In the genomic region with DNA sequence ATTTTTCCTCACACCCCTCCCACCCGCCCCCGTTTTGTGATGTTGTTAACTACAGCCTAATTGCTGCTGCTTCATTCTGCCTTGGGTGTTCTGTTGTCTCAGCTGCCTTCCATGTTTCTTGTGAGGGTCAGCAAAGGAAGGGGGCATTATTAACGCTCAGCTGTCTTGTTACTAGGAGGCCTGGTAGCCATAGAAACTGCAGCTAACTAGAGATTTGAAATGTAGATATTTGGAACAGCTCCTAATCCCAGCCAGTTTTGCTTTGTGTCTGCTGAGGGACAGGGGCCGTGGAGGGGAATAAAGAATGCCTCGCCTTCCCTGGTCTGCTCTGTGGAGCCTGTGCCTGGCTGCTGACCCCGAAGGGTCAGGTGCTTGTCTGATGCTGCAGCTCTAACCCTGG, we compare ENCODE assay signal across 15 cellular contexts. TPM values are rescaled to one million over a fixed set of nuclear protein-coding genes. Genes with fewer than 3 reads are reported as not detected.
DNase-seq lines count a peak whose midpoint lies in the region; ATAC-seq and TF ChIP-seq lines count a peak whose summit lies in the region.
"Had no signal": no experiment of that assay in that cellular context is flagged by ENCODE, and none has a peak within 500 bp of the region (broad histone marks: within the 10 kb centered on the region; RNA-seq: fewer than 3 reads in every experiment).

No MANE protein-coding gene starts in this region.

- H3K4me3 Mint-ChIP-seq in GM23338 = no peak overlapping the region
- no peak overlapping the region for H3K4me3 Mint-ChIP-seq in naive thymus-derived CD8-positive, alpha-beta T cell
- H3K4me3 Mint-ChIP-seq in activated CD4-positive, alpha-beta memory T cell treated with anti-CD3 and anti-CD28 coated beads for 36 hours = no peak overlapping the region
- H3K4me3 Mint-ChIP-seq: activated T-cell treated with anti-CD3 and anti-CD28 coated beads, Interleukin-2, amount 50 U/mL, for 72 hours had no signal

- no peak for DNase-seq in GM23338 (ENCODE audit: low spot score)
- peak; percentile 14 to 27 for DNase-seq in NCI-H1930 (lab: John Stamatoyannopoulos, UW)
- DNase-seq in adipocyte (ENCODE audit: low read depth) = peak; percentile 19
- DNase-seq in naive thymus-derived CD8-positive, alpha-beta T cell = no peak
- DNase-seq in psoas muscle = no peak
- DNase-seq in activated CD4-positive, alpha-beta memory T cell treated with anti-CD3 and anti-CD28 coated beads for 36 hours = no peak
- DNase-seq: activated CD4-positive, alpha-beta T cell treated with anti-CD3 and anti-CD28 coated beads, Interleukin-2, amount 50 U/mL, for 4 hours; activated T-cell treated with anti-CD3 and anti-CD28 coated beads, Interleukin-2, amount 50 U/mL, for 72 hours; aorta; esophagus squamous epithelium; kidney glomerular epithelial cell; NCI-H2107; stimulated activated CD4-positive, alpha-beta T cell treated with anti-CD3 and anti-CD28 coated beads, Interleukin-1b, Interleukin-23, amount 100 ng/mL, for 48 hours had no signal

- no peaks in the 10 kb centered on the region for H3K9me2 ChIP-seq in GM23338 (ENCODE audit: insufficient read depth)
- no peaks in the 10 kb centered on the region for H3K9me2 ChIP-seq in neural cell (ENCODE audit: insufficient read depth, low read length)

- H3K27ac ChIP-seq in GM23338 (ENCODE audit: low read depth) = peak overlapping the region; percentile 68; the same call in 1 of the 2 replicates
- peak overlapping the region; percentile 71 for H3K27ac ChIP-seq in neural cell (ENCODE audit: low read length)
- H3K27ac ChIP-seq in psoas muscle = no peak overlapping the region
- H3K27ac ChIP-seq: esophagus squamous epithelium had no signal

- H3K9me3 ChIP-seq in adipocyte (ENCODE audit: control insufficient read depth, low read length) (no peaks in the 10 kb centered on the region), neural cell (ENCODE audit: low read length) (no peaks in the 10 kb centered on the region), psoas muscle (no peaks in the 10 kb centered on the region)
- H3K9me3 ChIP-seq: esophagus squamous epithelium had no signal

- H3K4me3 ChIP-seq in GM23338 = no peak overlapping the region
- no peak overlapping the region for H3K4me3 ChIP-seq in adipocyte (ENCODE audit: low read length)
- H3K4me3 ChIP-seq in neural cell (ENCODE audit: low read length) = peak overlapping the region; percentile 48
- no peak overlapping the region for H3K4me3 ChIP-seq in psoas muscle
- H3K4me3 ChIP-seq: esophagus squamous epithelium had no signal

- H3K4me1 ChIP-seq in GM23338 (ENCODE audit: insufficient read depth) (no peaks in the 10 kb centered on the region), adipocyte (ENCODE audit: control insufficient read depth, insufficient read depth, low read length) (peaks cover 8% of the 10 kb centered on the region), psoas muscle (peaks cover 6% of the 10 kb centered on the region)

- intact Hi-C loops in psoas muscle (cut with DNase I) = no loop called here
- intact Hi-C loops in activated CD4-positive, alpha-beta memory T cell treated with anti-CD3 and anti-CD28 coated beads for 36 hours (cut with micrococcal nuclease) = no loop called here

- no peaks in the 10 kb centered on the region for H4K20me1 ChIP-seq in GM23338 (replicated peaks; ENCODE audit: insufficient read depth)
- H4K20me1 ChIP-seq in neural cell (ENCODE audit: insufficient read depth) = no peaks in the 10 kb centered on the region

- 0 out of 3 replicates have a peak, but pooled peaks have one; percentile 28 for ATAC-seq in GM23338
- no peak for ATAC-seq in naive thymus-derived CD8-positive, alpha-beta T cell
- ATAC-seq in psoas muscle = no peak
- ATAC-seq in HG03159 (IDR thresholded peaks at IDR 0.05; ENCODE audit: unreplicated experiment) = no peak
- ATAC-seq: activated T-cell treated with anti-CD3 and anti-CD28 coated beads, Interleukin-2, amount 50 U/mL, for 72 hours had no signal

- H3K9ac ChIP-seq in adipocyte (ENCODE audit: low read length) (no peak overlapping the region), neural cell (ENCODE audit: low read length) (peak overlapping the region; percentile 53)

- no peak for TF ChIP-seq EP300 in neural cell (conservative IDR thresholded peaks at IDR 0.05; ENCODE audit: poor library complexity, severe bottlenecking)

- TF ChIP-seq CTCF in GM23338 (conservative IDR thresholded peaks at IDR 0.05; ENCODE audit: low read depth in 2 of 2) = no peak
- TF ChIP-seq CTCF in neural cell (IDR thresholded peaks at IDR 0.05; ENCODE audit: poor library complexity, severe bottlenecking) = no peak
- TF ChIP-seq CTCF in psoas muscle (IDR thresholded peaks at IDR 0.05) = no peak

- peaks cover 4% of the 10 kb centered on the region for H3K27me3 Mint-ChIP-seq in GM23338 (ENCODE audit: insufficient read depth, low read depth, poor library complexity)
- H3K27me3 Mint-ChIP-seq in naive thymus-derived CD8-positive, alpha-beta T cell = no peaks in the 10 kb centered on the region
- H3K27me3 Mint-ChIP-seq in activated CD4-positive, alpha-beta memory T cell treated with anti-CD3 and anti-CD28 coated beads for 36 hours = no peaks in the 10 kb centered on the region

- H3K4me2 ChIP-seq in GM23338 (no peak overlapping the region), neural cell (ENCODE audit: low read length) (no peak overlapping the region)

- H3K36me3 ChIP-seq in GM23338 (ENCODE audit: insufficient read depth) (no peaks in the 10 kb centered on the region; the same call in 1 of the 2 replicates), adipocyte (ENCODE audit: control insufficient read depth, insufficient read depth, low read length, severe bottlenecking) (peaks cover 14% of the 10 kb centered on the region), neural cell (ENCODE audit: insufficient read depth, low read length) (no peaks in the 10 kb centered on the region), psoas muscle (ENCODE audit: insufficient read depth in 1 of 2, low read depth in 1 of 2) (peaks cover 3 to 56% of the 10 kb centered on the region in 2 donors)

- 52 to 55% (median 54%) methylated on average over 6 of the region's 6 CpGs for WGBS in psoas muscle, 3 donors

- peaks cover 35% of the 10 kb centered on the region for H3K36me3 Mint-ChIP-seq in GM23338 (ENCODE audit: low read depth)
- H3K36me3 Mint-ChIP-seq in naive thymus-derived CD8-positive, alpha-beta T cell = peaks cover 0 to 71% (median 13%) of the 10 kb centered on the region in 3 donors
- peaks cover 11% of the 10 kb centered on the region for H3K36me3 Mint-ChIP-seq in activated CD4-positive, alpha-beta memory T cell treated with anti-CD3 and anti-CD28 coated beads for 36 hours

- peaks cover 6% of the 10 kb centered on the region for H3K4me1 Mint-ChIP-seq in GM23338
- H3K4me1 Mint-ChIP-seq in naive thymus-derived CD8-positive, alpha-beta T cell = peaks cover 0 to 6% (median under 1%) of the 10 kb centered on the region in 4 donors
- H3K4me1 Mint-ChIP-seq in activated CD4-positive, alpha-beta memory T cell treated with anti-CD3 and anti-CD28 coated beads for 36 hours (ENCODE audit: low read depth) = peaks cover 5% of the 10 kb centered on the region

- H3K79me2 ChIP-seq in GM23338 (replicated peaks; ENCODE audit: insufficient read depth) (no peaks in the 10 kb centered on the region), neural cell (replicated peaks; ENCODE audit: insufficient read depth, low read length) (peaks cover 2% of the 10 kb centered on the region)

- H3K27ac Mint-ChIP-seq in GM23338 = no peak overlapping the region
- H3K27ac Mint-ChIP-seq in naive thymus-derived CD8-positive, alpha-beta T cell = peak overlapping the region in 5 of 10 donors; percentile 20 to 64 (median 21)
- no peak overlapping the region for H3K27ac Mint-ChIP-seq in activated CD4-positive, alpha-beta memory T cell treated with anti-CD3 and anti-CD28 coated beads for 36 hours
- H3K27ac Mint-ChIP-seq: activated T-cell treated with anti-CD3 and anti-CD28 coated beads, Interleukin-2, amount 50 U/mL, for 72 hours had no signal

- CTCF ChIA-PET in activated CD4-positive, alpha-beta memory T cell treated with anti-CD3 and anti-CD28 coated beads for 36 hours (lab: Charles Lee) = interaction anchor here (1.5 to 2.4 kb wide), 2 partner anchors 49 to 68 kb away, joined by 3 to 5 read pairs; no protein-coding TSS in a partner anchor

- H2AFZ ChIP-seq in GM23338 (no peak overlapping the region), neural cell (ENCODE audit: low read depth, low read length) (no peak overlapping the region)

- POLR2A ChIA-PET in naive thymus-derived CD8-positive, alpha-beta T cell (lab: Charles Lee) = no interaction called here
- POLR2A ChIA-PET in activated CD4-positive, alpha-beta memory T cell treated with anti-CD3 and anti-CD28 coated beads for 36 hours (lab: Charles Lee) = no interaction called here

- no peaks in the 10 kb centered on the region for H3K27me3 ChIP-seq in GM23338 (ENCODE audit: insufficient read depth)
- no peaks in the 10 kb centered on the region for H3K27me3 ChIP-seq in adipocyte (replicated peaks; ENCODE audit: control insufficient read depth, insufficient read depth, low read length)
- H3K27me3 ChIP-seq in neural cell (ENCODE audit: insufficient read depth, low read depth, low read length) = no peaks in the 10 kb centered on the region
- H3K27me3 ChIP-seq in psoas muscle (ENCODE audit: insufficient read depth in 3 of 3, low read length in 2 of 3) = no peaks in the 10 kb centered on the region
- H3K27me3 ChIP-seq: esophagus squamous epithelium had no signal

- 0 out of 2 replicates have a peak, but pooled peaks cover 6% of the 10 kb centered on the region for H3F3A ChIP-seq in GM23338 (replicated peaks; ENCODE audit: low read depth)
- no peaks in the 10 kb centered on the region for H3F3A ChIP-seq in neural cell (ENCODE audit: insufficient read depth, low read length, poor library complexity, severe bottlenecking)

- TF ChIP-seq RAD21 in neural cell (conservative IDR thresholded peaks at IDR 0.05) = no peak

- H3K9me3 Mint-ChIP-seq in GM23338 = no peaks in the 10 kb centered on the region
- no peaks in the 10 kb centered on the region for H3K9me3 Mint-ChIP-seq in naive thymus-derived CD8-positive, alpha-beta T cell
- H3K9me3 Mint-ChIP-seq in activated CD4-positive, alpha-beta memory T cell treated with anti-CD3 and anti-CD28 coated beads for 36 hours = no peaks in the 10 kb centered on the region
- H3K9me3 Mint-ChIP-seq: activated T-cell treated with anti-CD3 and anti-CD28 coated beads, Interleukin-2, amount 50 U/mL, for 72 hours had no signal

TF ChIP-seq in GM23338, 12 proteins besides CTCF, POLR2A, EP300 and RAD21 (continues in another document):
- TF ChIP-seq JUNB (IDR thresholded peaks at IDR 0.05; ENCODE audit: unreplicated experiment) = no peak

TF ChIP-seq in neural cell, 6 proteins besides CTCF, POLR2A, EP300 and RAD21 (continues in another document):
- no peak for TF ChIP-seq SMC3 (conservative IDR thresholded peaks at IDR 0.05; ENCODE audit: poor library complexity)

RNA-seq across cellular contexts. Expression of gene MTRES1, which starts 18.3 kb away (rescaled TPM):
- total RNA-seq in GM23338 (2014; rRNA removed; shearing (Covaris generic)) = 11.1 and 19.0 TPM in 2 replicates
- 51.4 and 51.6 TPM in 2 replicates for polyA plus RNA-seq in GM23338 (2016; fragmentation: Nextera tagmentation; extraction: Ambion mirVana)
- 15.8 and 21.9 TPM in 2 replicates for polyA plus RNA-seq in neural cell
- polyA minus RNA-seq in neural cell = 28.2 and 28.6 TPM in 2 replicates
- total RNA-seq in naive thymus-derived CD8-positive, alpha-beta T cell = 10 to 100 TPM; 21.4 to 22.1 TPM
- 10 to 100 TPM in 2 of 3 donors, 1 to 10 TPM in 1; 7.4 to 18.8 (median 17.0) TPM for polyA plus RNA-seq in naive thymus-derived CD8-positive, alpha-beta T cell
- 10 to 100 TPM; 19.0 to 28.3 (median 26.2) TPM for total RNA-seq in psoas muscle
- 10 to 100 TPM; 42.0 to 64.4 (median 42.0) TPM for polyA plus RNA-seq in psoas muscle
- total RNA-seq in activated CD4-positive, alpha-beta memory T cell treated with anti-CD3 and anti-CD28 coated beads for 36 hours = 10 to 100 TPM; 15.7 to 20.5 TPM

Comparison
In these comparisons a context has a peak if more than half of its experiments do, and no peak if none do; other contexts are left out.
1. DNase-seq: peak in NCI-H1930 (2 of 2) and adipocyte (single experiment); none in GM23338 (single experiment), naive thymus-derived CD8-positive, alpha-beta T cell (0 of 10), psoas muscle (0 of 2) and activated CD4-positive, alpha-beta memory T cell treated with anti-CD3 and anti-CD28 coated beads for 36 hours (single experiment).